ENCODE assay signal across 16 cellular contexts in the genomic region with DNA sequence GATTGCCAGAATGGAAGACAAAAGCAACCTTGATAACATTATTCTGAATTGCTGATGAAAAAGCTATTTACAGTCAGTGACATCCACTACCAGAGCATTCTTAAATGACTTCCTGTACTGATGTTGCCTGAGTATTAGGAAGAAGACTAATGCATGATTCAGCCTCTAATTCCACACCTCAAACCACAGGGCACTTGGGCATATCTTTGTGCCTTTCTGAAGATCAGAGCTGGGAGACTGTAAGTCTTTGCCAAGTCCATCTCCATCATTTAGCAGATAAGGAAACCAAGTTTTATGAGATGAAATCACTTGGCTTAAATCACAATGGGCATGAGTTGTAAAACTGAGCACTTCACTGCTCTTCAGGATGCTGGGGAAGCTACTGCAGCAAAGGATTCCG.
A peak's percentile ranks its signal among the peaks of the same experiment; 100 is the strongest.
DNase-seq lines count a peak whose midpoint lies in the region; ATAC-seq, FAIRE-seq and TF ChIP-seq lines count a peak whose summit lies in the region.
"Had no signal": no experiment of that assay in that cellular context is flagged by ENCODE, and none has a peak within 500 bp of the region (broad histone marks: within the 10 kb centered on the region; RNA-seq: fewer than 3 reads in every experiment).

No MANE protein-coding gene starts in this region.

- H3K27ac ChIP-seq in BLaER1 treated with 17β-estradiol and CSF1 and Interleukin-3, amounts not matched to agents 10 nM and 100 nM: no peak overlapping the region
- H3K27ac ChIP-seq in astrocyte (ENCODE audit: low read depth, low read length) (no peak overlapping the region), colonic mucosa (no peak overlapping the region)
- no peak overlapping the region for H3K27ac ChIP-seq in CD4-positive, alpha-beta T cell (ENCODE audit: low read depth, low read length)
- H3K27ac ChIP-seq: skin epidermis had no signal

- POLR2A ChIA-PET in CD4-positive, alpha-beta T cell (lab: Charles Lee): no interaction called here

- ATAC-seq in CD4-positive, alpha-beta T cell (ENCODE audit: poor library complexity): no peak

- CTCF ChIA-PET in CD4-positive, alpha-beta T cell (lab: Charles Lee): no interaction called here

- H3K4me3 Mint-ChIP-seq in astrocyte (ENCODE audit: unreplicated experiment): no peak overlapping the region
- H3K4me3 Mint-ChIP-seq in CD4-positive, alpha-beta T cell: no peak overlapping the region
- H3K4me3 Mint-ChIP-seq: H9; stimulated activated naive CD8-positive, alpha-beta T cell treated with anti-CD3 and anti-CD28 coated beads, Interleukin-15, Interleukin-2, amounts not matched to agents 100 ng/mL and 50 ng/mL, for 24 hours had no signal

- intact Hi-C loops in CD4-positive, alpha-beta T cell (cut with DNase I, micrococcal nuclease): no loop called here
- intact Hi-C loops in colonic mucosa (cut with DNase I): no loop called here

- no peaks in the 10 kb centered on the region for H3K36me3 Mint-ChIP-seq in astrocyte (ENCODE audit: low read depth, unreplicated experiment)
- no peaks in the 10 kb centered on the region for H3K36me3 Mint-ChIP-seq in CD4-positive, alpha-beta T cell (ENCODE audit: low read depth)

- FAIRE-seq in astrocyte (lab: Jason Lieb, UNC): no peak

- no peaks in the 10 kb centered on the region for H3K27me3 Mint-ChIP-seq in astrocyte (ENCODE audit: low read depth, unreplicated experiment)
- H3K27me3 Mint-ChIP-seq in CD4-positive, alpha-beta T cell: no peaks in the 10 kb centered on the region
- H3K27me3 Mint-ChIP-seq: stimulated activated naive CD8-positive, alpha-beta T cell treated with anti-CD3 and anti-CD28 coated beads, Interleukin-15, Interleukin-2, amounts not matched to agents 100 ng/mL and 50 ng/mL, for 24 hours had no signal

- no peaks in the 10 kb centered on the region for H3K79me2 ChIP-seq in astrocyte (ENCODE audit: insufficient read depth, low read length)

- peak; percentile 96 for DNase-seq in M059J (ENCODE audit: low read depth)
- DNase-seq in astrocyte (ENCODE audit: low read depth): peak; percentile 83
- peak; percentile 96 for DNase-seq in kidney tubule cell (ENCODE audit: low spot score)
- no peak for DNase-seq in CD4-positive, alpha-beta T cell
- no peak for DNase-seq in stimulated activated CD4-positive, alpha-beta T cell treated with anti-CD3 and anti-CD28 coated beads, Interleukin-4, amount 100 ng/mL, for 1 hour
- no peak for DNase-seq in NCI-H2081 (lab: John Stamatoyannopoulos, UW)
- DNase-seq in colonic mucosa: no peak
- DNase-seq: activated CD4-positive, alpha-beta T cell treated with anti-CD3 and anti-CD28 coated beads, Interleukin-2, amount 50 U/mL, for 48 hours; H9; KBM-7; NCI-H1694 treated with DMSO at 0.1 percent for 48 hours; NCI-H526; occipital lobe had no signal

- no peak overlapping the region for H3K4me3 ChIP-seq in BLaER1 treated with 17β-estradiol and CSF1 and Interleukin-3, amounts not matched to agents 10 nM and 100 nM
- H3K4me3 ChIP-seq in astrocyte (ENCODE audit: insufficient read depth, low read depth, low read length) (no peak overlapping the region), colonic mucosa (no peak overlapping the region)
- H3K4me3 ChIP-seq: skin epidermis had no signal

- TF ChIP-seq CTCF in astrocyte (IDR thresholded peaks at IDR 0.05; ENCODE audit: insufficient read depth, low read depth, low read length) (no peak), colonic mucosa (IDR thresholded peaks at IDR 0.05) (no peak)
- TF ChIP-seq CTCF in CD4-positive, alpha-beta T cell (IDR thresholded peaks at IDR 0.05): no peak

- H3K27me3 ChIP-seq in BLaER1 treated with 17β-estradiol and CSF1 and Interleukin-3, amounts not matched to agents 10 nM and 100 nM: no peaks in the 10 kb centered on the region; a peak in 1 of 22 replicates
- H3K27me3 ChIP-seq in astrocyte (ENCODE audit: insufficient read depth, low read length) (no peaks in the 10 kb centered on the region), colonic mucosa (no peaks in the 10 kb centered on the region)
- no peaks in the 10 kb centered on the region for H3K27me3 ChIP-seq in CD4-positive, alpha-beta T cell (ENCODE audit: control insufficient read depth, insufficient read depth, low read length)

- H3K9ac ChIP-seq in BLaER1 treated with 17β-estradiol and CSF1 and Interleukin-3, amounts not matched to agents 10 nM and 100 nM: no peak overlapping the region
- no peak overlapping the region for H3K9ac ChIP-seq in astrocyte (ENCODE audit: low read length)
- H3K9ac ChIP-seq in colonic mucosa (ENCODE audit: low read depth in 2 of 2, low read length in 2 of 2): no peak overlapping the region

- H3K4me1 Mint-ChIP-seq in astrocyte (ENCODE audit: low read depth, unreplicated experiment): peaks cover 14% of the 10 kb centered on the region
- H3K4me1 Mint-ChIP-seq in CD4-positive, alpha-beta T cell (ENCODE audit: low read depth): no peaks in the 10 kb centered on the region

- no peaks in the 10 kb centered on the region for H3K9me3 Mint-ChIP-seq in astrocyte (ENCODE audit: unreplicated experiment)
- H3K9me3 Mint-ChIP-seq in CD4-positive, alpha-beta T cell: no peaks in the 10 kb centered on the region
- H3K9me3 Mint-ChIP-seq: H9 had no signal

- H3K27ac Mint-ChIP-seq in astrocyte (ENCODE audit: unreplicated experiment): no peak overlapping the region
- H3K27ac Mint-ChIP-seq in CD4-positive, alpha-beta T cell: no peak overlapping the region
- H3K27ac Mint-ChIP-seq: stimulated activated naive CD8-positive, alpha-beta T cell treated with anti-CD3 and anti-CD28 coated beads, Interleukin-15, Interleukin-2, amounts not matched to agents 100 ng/mL and 50 ng/mL, for 24 hours had no signal

- no peak overlapping the region for H2AFZ ChIP-seq in astrocyte (ENCODE audit: low read depth, low read length)

- H4K20me1 ChIP-seq in BLaER1 treated with 17β-estradiol and CSF1 and Interleukin-3, amounts not matched to agents 10 nM and 100 nM: no peaks in the 10 kb centered on the region
- no peaks in the 10 kb centered on the region for H4K20me1 ChIP-seq in astrocyte (ENCODE audit: insufficient read depth, low read length)

- no peaks in the 10 kb centered on the region for H3K9me3 ChIP-seq in BLaER1 treated with 17β-estradiol and CSF1 and Interleukin-3, amounts not matched to agents 10 nM and 100 nM (replicated peaks in 1 of 11)
- H3K9me3 ChIP-seq in astrocyte (ENCODE audit: insufficient read depth, low read depth, low read length): no peaks in the 10 kb centered on the region
- no peaks in the 10 kb centered on the region for H3K9me3 ChIP-seq in CD4-positive, alpha-beta T cell (ENCODE audit: control insufficient read depth, low read length)
- no peaks in the 10 kb centered on the region for H3K9me3 ChIP-seq in colonic mucosa

- peak overlapping the region in 9 of 11 experiments; percentile 2 to 67 (median 46); a peak in 14 of 22 replicates for H3K4me2 ChIP-seq in BLaER1 treated with 17β-estradiol and CSF1 and Interleukin-3, amounts not matched to agents 10 nM and 100 nM
- peak overlapping the region; percentile 19 for H3K4me2 ChIP-seq in astrocyte (ENCODE audit: low read length)

- peaks cover 0 to 21% (median 11%) of the 10 kb centered on the region in 10 experiments; a peak in 11 of 20 replicates for H3K4me1 ChIP-seq in BLaER1 treated with 17β-estradiol and CSF1 and Interleukin-3, amounts not matched to agents 10 nM and 100 nM
- peaks cover 10% of the 10 kb centered on the region for H3K4me1 ChIP-seq in astrocyte (ENCODE audit: insufficient read depth, low read length)
- H3K4me1 ChIP-seq in colonic mucosa: no peaks in the 10 kb centered on the region

- no peaks in the 10 kb centered on the region for H3K36me3 ChIP-seq in BLaER1 treated with 17β-estradiol and CSF1 and Interleukin-3, amounts not matched to agents 10 nM and 100 nM
- no peaks in the 10 kb centered on the region for H3K36me3 ChIP-seq in astrocyte (ENCODE audit: insufficient read depth, low read length)
- no peaks in the 10 kb centered on the region for H3K36me3 ChIP-seq in colonic mucosa

Comparison
In these comparisons a context has a peak if more than half of its experiments do, and no peak if none do; other contexts are left out.
1. DNase-seq: peak in M059J (single experiment), astrocyte (single experiment) and kidney tubule cell (single experiment); none in CD4-positive, alpha-beta T cell (0 of 10), stimulated activated CD4-positive, alpha-beta T cell treated with anti-CD3 and anti-CD28 coated beads, Interleukin-4, amount 100 ng/mL, for 1 hour (single experiment), NCI-H2081 (0 of 2) and colonic mucosa (single experiment).